1 cellular context compared by ENCODE assay signal in genomic region chr1:202205523-202206190, GRCh38.
TF ChIP-seq lines count a peak whose summit lies in the region.

No MANE protein-coding gene starts in this region.

TF ChIP-seq in neural cell, 6 proteins besides CTCF, POLR2A, EP300 and RAD21:
- TF ChIP-seq REST (IDR thresholded peaks at IDR 0.05; ENCODE audit: borderline replicate concordance) (no peak), EZH2 (IDR thresholded peaks at IDR 0.05; ENCODE audit: borderline replicate concordance, insufficient read depth, low read length, poor library complexity, severe bottlenecking) (peak; percentile 6), SMC3 (conservative IDR thresholded peaks at IDR 0.05; ENCODE audit: poor library complexity) (no peak), MXI1 (conservative IDR thresholded peaks at IDR 0.05; ENCODE audit: poor library complexity, severe bottlenecking) (no peak)
